ENCODE assay signal across 8 cellular contexts in the genomic region with DNA sequence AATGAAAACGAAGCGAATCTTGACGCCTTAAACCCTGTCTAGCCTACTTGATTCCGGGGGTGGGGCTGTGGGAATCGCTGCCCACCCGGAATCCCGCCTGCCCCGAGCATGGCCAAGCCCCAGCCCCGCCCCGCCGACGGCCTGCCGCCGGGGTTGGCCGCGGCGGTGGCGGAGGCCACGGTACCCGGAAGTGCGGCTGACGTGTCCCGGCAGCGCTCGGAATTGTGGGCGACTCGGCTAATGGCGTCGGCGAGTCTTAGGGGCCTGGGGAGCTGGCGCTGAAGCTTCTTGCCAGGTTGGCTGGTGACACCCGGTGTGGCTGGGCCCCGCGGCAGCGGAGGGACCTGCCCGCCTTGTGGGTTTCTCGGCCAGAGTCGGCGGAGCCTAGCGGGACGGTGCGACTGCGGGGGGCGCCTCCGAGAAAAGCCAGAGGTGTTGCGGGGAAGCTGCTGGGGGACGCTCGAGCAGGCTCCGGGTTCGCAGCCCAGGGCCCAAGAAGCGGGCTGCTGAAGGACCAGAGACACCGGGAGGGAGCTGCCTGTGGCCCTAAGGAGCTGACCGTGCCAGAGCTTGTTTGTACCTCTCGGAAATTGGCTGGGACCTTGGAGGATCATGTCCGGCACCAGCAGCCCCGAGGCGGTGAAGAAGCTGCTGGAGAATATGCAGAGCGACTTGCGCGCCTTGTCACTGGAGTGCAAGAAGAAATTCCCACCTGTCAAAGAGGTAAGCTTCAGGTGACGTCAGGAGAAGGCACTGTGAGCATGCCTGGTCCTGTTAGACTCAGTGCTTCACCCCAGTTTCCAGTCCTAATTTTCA. TPM values are rescaled to one million over a fixed set of nuclear protein-coding genes. Genes with fewer than 3 reads are reported as not detected.
DNase-seq lines count a peak whose midpoint lies in the region; ATAC-seq and TF ChIP-seq lines count a peak whose summit lies in the region.

Gene MON2 (plus strand): TSS at position 231 of the 816 bp plus-strand sequence. CDS start 382 bp downstream, at position 613.

- peak; percentile 94 for ATAC-seq in GM21576 (IDR thresholded peaks at IDR 0.05; ENCODE audit: unreplicated experiment)

- H3K9me3 ChIP-seq in muscle layer of colon (ENCODE audit: low read length): no peaks in the 10 kb centered on the region

- H3K4me3 ChIP-seq in muscle layer of colon (ENCODE audit: low read depth in 1 of 2, low read length in 2 of 2): peak within 1 kb of the TSS; percentile 86 to 98

- DNase-seq in DMS153 (lab: John Stamatoyannopoulos, UW): peak; percentile 62
- peak; percentile 90 for DNase-seq in activated T-cell treated with anti-CD3 and anti-CD28 coated beads, Interleukin-2, amount 50 U/mL, for 24 hours
- DNase-seq in erythroblast (lab: John Stamatoyannopoulos, UW): peak; percentile 90 to 93
- DNase-seq in stimulated activated CD8-positive, alpha-beta memory T cell treated with anti-CD3 and anti-CD28 coated beads, Interleukin-7, amount 100 ng/mL, for 1 hour (ENCODE audit: low read depth in 2 of 2): peak; percentile 72 to 77

- H3K27me3 ChIP-seq in muscle layer of colon (ENCODE audit: control insufficient read depth in 1 of 2, insufficient read depth in 2 of 2, low read length in 2 of 2): no peaks in the 10 kb centered on the region

- H3K4me3 Mint-ChIP-seq in IgD-negative memory B cell: peak within 1 kb of the TSS; percentile 95 to 99 (median 96)
- peak within 1 kb of the TSS; percentile 95 for H3K4me3 Mint-ChIP-seq in activated T-cell treated with anti-CD3 and anti-CD28 coated beads, Interleukin-2, amount 50 U/mL, for 24 hours

- H3K27ac ChIP-seq in muscle layer of colon (ENCODE audit: low read depth, low read length): peak within 1 kb of the TSS; percentile 93

- H3K36me3 ChIP-seq in muscle layer of colon (ENCODE audit: insufficient read depth, low read length): no peaks in the 10 kb centered on the region

- peaks cover 4 to 17% (median 6%) of the 10 kb centered on the region in 3 donors for H3K9me3 Mint-ChIP-seq in IgD-negative memory B cell
- peaks cover 6% of the 10 kb centered on the region for H3K9me3 Mint-ChIP-seq in activated T-cell treated with anti-CD3 and anti-CD28 coated beads, Interleukin-2, amount 50 U/mL, for 24 hours

- no peaks in the 10 kb centered on the region for H3K27me3 Mint-ChIP-seq in IgD-negative memory B cell
- H3K27me3 Mint-ChIP-seq in activated T-cell treated with anti-CD3 and anti-CD28 coated beads, Interleukin-2, amount 50 U/mL, for 24 hours: no peaks in the 10 kb centered on the region

- H3K36me3 Mint-ChIP-seq in IgD-negative memory B cell: no peaks in the 10 kb centered on the region
- peaks cover 23% of the 10 kb centered on the region for H3K36me3 Mint-ChIP-seq in activated T-cell treated with anti-CD3 and anti-CD28 coated beads, Interleukin-2, amount 50 U/mL, for 24 hours (ENCODE audit: low read depth)

- peak within 1 kb of the TSS; percentile 92 to 96 (median 96) for H3K27ac Mint-ChIP-seq in IgD-negative memory B cell
- peak within 1 kb of the TSS; percentile 96 for H3K27ac Mint-ChIP-seq in activated T-cell treated with anti-CD3 and anti-CD28 coated beads, Interleukin-2, amount 50 U/mL, for 24 hours

- peak within 1 kb of the TSS; percentile 66 for H3K9ac ChIP-seq in muscle layer of colon (ENCODE audit: low read length)

- H3K4me1 Mint-ChIP-seq in IgD-negative memory B cell: peaks cover 14 to 21% (median 21%) of the 10 kb centered on the region in 3 donors
- peaks cover 30% of the 10 kb centered on the region for H3K4me1 Mint-ChIP-seq in activated T-cell treated with anti-CD3 and anti-CD28 coated beads, Interleukin-2, amount 50 U/mL, for 24 hours (ENCODE audit: low read depth)

- peak; percentile 89 for TF ChIP-seq POLR2A in erythroblast (IDR thresholded peaks at IDR 0.05; ENCODE audit: low read length)

- H3K4me1 ChIP-seq in muscle layer of colon (ENCODE audit: insufficient read depth, low read length): peaks cover 8% of the 10 kb centered on the region

TF ChIP-seq in PFSK-1, 5 proteins besides CTCF, POLR2A, EP300 and RAD21:
- TF ChIP-seq, protein P1, sequence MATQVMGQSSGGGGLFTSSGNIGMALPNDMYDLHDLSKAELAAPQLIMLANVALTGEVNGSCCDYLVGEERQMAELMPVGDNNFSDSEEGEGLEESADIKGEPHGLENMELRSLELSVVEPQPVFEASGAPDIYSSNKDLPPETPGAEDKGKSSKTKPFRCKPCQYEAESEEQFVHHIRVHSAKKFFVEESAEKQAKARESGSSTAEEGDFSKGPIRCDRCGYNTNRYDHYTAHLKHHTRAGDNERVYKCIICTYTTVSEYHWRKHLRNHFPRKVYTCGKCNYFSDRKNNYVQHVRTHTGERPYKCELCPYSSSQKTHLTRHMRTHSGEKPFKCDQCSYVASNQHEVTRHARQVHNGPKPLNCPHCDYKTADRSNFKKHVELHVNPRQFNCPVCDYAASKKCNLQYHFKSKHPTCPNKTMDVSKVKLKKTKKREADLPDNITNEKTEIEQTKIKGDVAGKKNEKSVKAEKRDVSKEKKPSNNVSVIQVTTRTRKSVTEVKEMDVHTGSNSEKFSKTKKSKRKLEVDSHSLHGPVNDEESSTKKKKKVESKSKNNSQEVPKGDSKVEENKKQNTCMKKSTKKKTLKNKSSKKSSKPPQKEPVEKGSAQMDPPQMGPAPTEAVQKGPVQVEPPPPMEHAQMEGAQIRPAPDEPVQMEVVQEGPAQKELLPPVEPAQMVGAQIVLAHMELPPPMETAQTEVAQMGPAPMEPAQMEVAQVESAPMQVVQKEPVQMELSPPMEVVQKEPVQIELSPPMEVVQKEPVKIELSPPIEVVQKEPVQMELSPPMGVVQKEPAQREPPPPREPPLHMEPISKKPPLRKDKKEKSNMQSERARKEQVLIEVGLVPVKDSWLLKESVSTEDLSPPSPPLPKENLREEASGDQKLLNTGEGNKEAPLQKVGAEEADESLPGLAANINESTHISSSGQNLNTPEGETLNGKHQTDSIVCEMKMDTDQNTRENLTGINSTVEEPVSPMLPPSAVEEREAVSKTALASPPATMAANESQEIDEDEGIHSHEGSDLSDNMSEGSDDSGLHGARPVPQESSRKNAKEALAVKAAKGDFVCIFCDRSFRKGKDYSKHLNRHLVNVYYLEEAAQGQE (IDR thresholded peaks at IDR 0.05; ENCODE audit: insufficient read depth in 1 of 2, low read depth in 2 of 2, low read length in 2 of 2): no peak
- TF ChIP-seq POLR2AphosphoS5 (IDR thresholded peaks at IDR 0.05; ENCODE audit: low read depth, low read length) (peak; percentile 85), TAF1 (IDR thresholded peaks at IDR 0.05; ENCODE audit: borderline replicate concordance, insufficient read depth, low read length) (peak; percentile 73), FOXP2 (optimal IDR thresholded peaks at IDR 0.05; ENCODE audit: borderline replicate concordance, extremely low read depth, extremely low read length, insufficient read depth) (no peak), SIN3A (IDR thresholded peaks at IDR 0.05; ENCODE audit: borderline replicate concordance, insufficient read depth, low read length) (peak; percentile 87; the same call in 1 of the 2 replicates)

RNA-seq across cellular contexts. Expression of gene MON2, which starts in this region (rescaled TPM):
- polyA plus RNA-seq in IgD-negative memory B cell: 13.8 TPM
- 8.5 TPM for polyA plus RNA-seq in PFSK-1 (2012; ENCODE audit: insufficient read length, low read depth)

Comparison
In these comparisons a context has a peak if more than half of its experiments do, and no peak if none do; other contexts are left out.
1. Peak in every context shown above with its lines: DNase-seq, ATAC-seq, H3K4me3 ChIP-seq and H3K27ac ChIP-seq.